Comparison of ENCODE assay signal across 1 cellular context in the genomic region with DNA sequence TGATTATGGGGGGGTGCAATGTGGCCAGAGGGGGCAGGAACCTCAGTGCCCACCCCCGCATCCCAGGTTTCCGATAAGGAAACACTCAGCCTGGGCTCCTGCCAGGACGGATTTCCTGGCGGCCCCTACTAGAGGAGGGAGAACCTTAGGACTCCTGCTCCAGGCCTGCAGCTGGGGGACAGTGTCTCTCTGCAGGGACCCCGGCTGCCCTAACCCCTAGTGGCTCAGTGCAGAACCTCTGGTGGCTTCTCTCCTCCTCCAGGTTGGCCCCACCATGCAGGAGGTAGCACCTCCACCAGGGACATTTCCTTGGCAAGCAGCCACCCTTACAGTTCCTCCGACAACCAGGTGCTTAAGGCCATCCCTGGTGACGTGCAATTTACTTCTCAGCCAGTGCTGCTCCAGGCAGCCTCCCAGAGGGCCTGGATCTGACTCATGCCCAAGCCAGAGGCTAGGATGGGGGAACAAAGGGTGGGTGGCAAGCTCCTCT.
TF ChIP-seq lines count a peak whose summit lies in the region.

No MANE protein-coding gene starts in this region.

TF ChIP-seq in WTC11, 78 proteins besides CTCF, POLR2A, EP300 and RAD21:
- TF ChIP-seq, protein P1, sequence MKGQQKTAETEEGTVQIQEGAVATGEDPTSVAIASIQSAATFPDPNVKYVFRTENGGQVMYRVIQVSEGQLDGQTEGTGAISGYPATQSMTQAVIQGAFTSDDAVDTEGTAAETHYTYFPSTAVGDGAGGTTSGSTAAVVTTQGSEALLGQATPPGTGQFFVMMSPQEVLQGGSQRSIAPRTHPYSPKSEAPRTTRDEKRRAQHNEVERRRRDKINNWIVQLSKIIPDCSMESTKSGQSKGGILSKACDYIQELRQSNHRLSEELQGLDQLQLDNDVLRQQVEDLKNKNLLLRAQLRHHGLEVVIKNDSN (CRISPR knock-in tag; IDR thresholded peaks at IDR 0.05), result no peak
